In genomic region chr1:39575191-39576015, GRCh38 we compare ENCODE assay signal across 8 cellular contexts. TPM values are rescaled to one million over a fixed set of nuclear protein-coding genes. Genes with fewer than 3 reads are reported as not detected.
DNase-seq lines count a peak whose midpoint lies in the region; ATAC-seq and TF ChIP-seq lines count a peak whose summit lies in the region.

No MANE protein-coding gene starts in this region.

- no peaks in the 10 kb centered on the region for H3K27me3 ChIP-seq in right lobe of liver

- DNase-seq in DMS 273 (lab: John Stamatoyannopoulos, UW; ENCODE audit: unreplicated experiment) = peak; percentile 99
- no peak for DNase-seq in DMS 273 treated with DMSO at 0.1 percent for 48 hours (lab: John Stamatoyannopoulos, UW)
- peak; percentile 97 for DNase-seq in NCI-H1694 treated with DMSO at 0.1 percent for 48 hours (lab: John Stamatoyannopoulos, UW)
- DNase-seq in activated CD4-positive, alpha-beta T cell treated with anti-CD3 and anti-CD28 coated beads for 48 hours = peak; percentile 69
- peak; percentile 71 for DNase-seq in dermis blood vessel endothelial cell
- DNase-seq in right lobe of liver = peak; percentile 65 to 75 (median 68)
- DNase-seq in stimulated activated CD4-positive, alpha-beta T cell treated with anti-CD3 and anti-CD28 coated beads, TNF-alpha, amount 100 ng/mL, for 4 hours (ENCODE audit: low read depth in 3 of 3) = peak in 2 of 3 experiments; percentile 28 to 46

- H3K9me3 ChIP-seq in right lobe of liver = no peaks in the 10 kb centered on the region

- ATAC-seq in right lobe of liver (peak; percentile 53 to 63 (median 57)), GM18517 (IDR thresholded peaks at IDR 0.05; ENCODE audit: unreplicated experiment) (no peak)

- peaks cover 0 to 22% (median 9%) of the 10 kb centered on the region in 4 donors for H3K4me1 ChIP-seq in right lobe of liver

- H3K27ac ChIP-seq in right lobe of liver = peak overlapping the region; percentile 63 to 84 (median 69)

- TF ChIP-seq CTCF in right lobe of liver (IDR thresholded peaks at IDR 0.05) = no peak

- peaks cover 0 to 25% (median 19%) of the 10 kb centered on the region in 4 donors for H3K36me3 ChIP-seq in right lobe of liver

- peak; percentile 10 for TF ChIP-seq POLR2A in right lobe of liver (IDR thresholded peaks at IDR 0.05)

- WGBS in right lobe of liver (ENCODE audit: insufficient coverage, low coverage, low lambda C conversion rate, missing lambda C conversion rate) = under 1% methylated on average over 23 of the region's 48 CpGs

- H3K4me3 ChIP-seq in right lobe of liver = peak overlapping the region; percentile 68 to 93 (median 81)

- intact Hi-C loops in right lobe of liver (cut with DNase I) = no loop called here

RNA-seq across cellular contexts. Expression of gene PABPC4, which starts 1.2 kb away (rescaled TPM):
- total RNA-seq in dermis blood vessel endothelial cell (152 and 323 TPM in 2 replicates), right lobe of liver (100 to 1,000 TPM in 2 of 6 experiments, 10 to 100 TPM in 4; 89.8 to 155 (median 99.1) TPM)
